8 cellular contexts compared by ENCODE assay signal in the genomic region with DNA sequence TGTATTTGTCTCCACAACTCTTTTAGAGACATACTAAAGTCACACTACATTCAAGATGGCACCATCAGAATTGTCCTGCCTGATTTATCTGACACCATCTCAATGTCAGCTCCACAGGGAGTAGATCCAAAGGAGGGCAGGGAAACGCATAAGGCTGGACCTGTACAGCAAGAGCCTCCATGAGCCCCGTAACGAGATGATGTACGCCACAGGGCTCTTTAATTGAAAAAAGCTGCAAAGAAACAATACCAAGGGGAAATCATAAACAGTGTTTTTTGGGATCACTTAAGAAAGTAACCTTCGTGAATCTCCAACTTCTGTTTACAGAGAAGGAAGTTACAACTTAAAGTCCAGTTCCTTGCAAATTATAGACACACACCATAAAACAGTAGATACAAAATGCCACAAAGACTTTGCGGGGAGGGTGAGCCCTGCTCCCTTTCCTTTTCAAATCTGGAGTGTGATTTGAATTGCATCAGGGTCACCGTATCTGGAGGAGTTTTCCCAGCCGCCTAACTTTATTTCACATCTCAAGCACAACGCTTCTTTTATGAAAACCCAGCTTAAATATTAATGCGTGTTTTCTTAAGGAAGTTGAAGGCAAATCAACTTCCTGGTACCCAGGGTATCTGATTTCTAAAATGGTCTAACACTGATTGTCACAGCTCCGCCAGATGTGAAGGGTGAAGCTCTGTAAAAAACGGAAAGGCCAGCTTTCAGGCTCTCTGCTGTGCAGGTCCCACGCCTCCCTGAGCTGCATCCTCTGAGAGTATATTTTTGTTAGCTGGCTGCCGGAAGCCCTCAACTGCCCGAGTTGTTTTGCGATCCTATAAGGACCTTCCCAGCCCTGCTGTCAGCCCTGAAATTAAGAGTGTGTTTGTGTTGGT.
DNase-seq lines count a peak whose midpoint lies in the region; ATAC-seq and TF ChIP-seq lines count a peak whose summit lies in the region.

No MANE protein-coding gene starts in this region.

- H3K36me3 Mint-ChIP-seq in immature natural killer cell = no peaks in the 10 kb centered on the region

- no peaks in the 10 kb centered on the region for H3K36me3 ChIP-seq in upper lobe of right lung
- H3K36me3 ChIP-seq in H7 (replicated peaks; ENCODE audit: control insufficient read depth, insufficient read depth, low read length) = no peaks in the 10 kb centered on the region

- peak overlapping the region; percentile 42 for H3K4me3 ChIP-seq in GM12864 (ENCODE audit: low read depth, low read length)
- H3K4me3 ChIP-seq in upper lobe of right lung = no peak overlapping the region
- no peak overlapping the region for H3K4me3 ChIP-seq in H7 (ENCODE audit: insufficient read depth, low read depth, low read length)

- no peaks in the 10 kb centered on the region for H3K9me3 ChIP-seq in upper lobe of right lung

- ATAC-seq in GM21390 (IDR thresholded peaks at IDR 0.05; ENCODE audit: unreplicated experiment) (peak; percentile 94), HG03575 (IDR thresholded peaks at IDR 0.05; ENCODE audit: extremely low read depth, insufficient number of reproducible peaks, low FRiP score, unreplicated experiment) (peak; percentile 90), Right ventricle myocardium superior (ENCODE audit: poor library complexity) (peak; percentile 72), upper lobe of right lung (no peak)

- TF ChIP-seq CTCF in GM12864 (IDR thresholded peaks at IDR 0.05; ENCODE audit: low read depth, low read length, missing control alignments) (no peak), upper lobe of right lung (IDR thresholded peaks at IDR 0.05) (no peak)

- no peaks in the 10 kb centered on the region for H3K9me3 Mint-ChIP-seq in immature natural killer cell

- peaks cover 12% of the 10 kb centered on the region for H3K4me1 ChIP-seq in upper lobe of right lung

- peaks cover 2 to 11% (median 4%) of the 10 kb centered on the region in 3 donors for H3K27me3 Mint-ChIP-seq in immature natural killer cell (ENCODE audit: low read depth in 3 of 3)

- intact Hi-C loops in Right ventricle myocardium superior (cut with DNase I) (no loop called here), upper lobe of right lung (cut with DNase I) (no loop called here)

- H3K27ac ChIP-seq in upper lobe of right lung = peak overlapping the region; percentile 11

- peaks cover 5 to 14% of the 10 kb centered on the region in 2 donors for H3K4me1 Mint-ChIP-seq in immature natural killer cell

- peak; percentile 71 for DNase-seq in GM12864 (ENCODE audit: low read depth)
- no peak for DNase-seq in Right ventricle myocardium superior
- no peak for DNase-seq in upper lobe of right lung
- DNase-seq in H7 = no peak
- no peak for DNase-seq in GDM1 (lab: John Stamatoyannopoulos, UW)
- DNase-seq in immature natural killer cell = no peak

- no peak overlapping the region for H3K27ac Mint-ChIP-seq in immature natural killer cell

- peak overlapping the region in 2 of 5 donors; percentile 17 to 21 for H3K4me3 Mint-ChIP-seq in immature natural killer cell

- no peaks in the 10 kb centered on the region for H3K27me3 ChIP-seq in upper lobe of right lung
- no peaks in the 10 kb centered on the region for H3K27me3 ChIP-seq in H7 (ENCODE audit: control insufficient read depth, insufficient read depth, low read length)
